In genomic region chr2:240989451-240990265, GRCh38 we compare ENCODE assay signal across 8 cellular contexts. TPM values are rescaled to one million over a fixed set of nuclear protein-coding genes. Genes with fewer than 3 reads are reported as not detected.
DNase-seq lines count a peak whose midpoint lies in the region; ATAC-seq and TF ChIP-seq lines count a peak whose summit lies in the region.

No MANE protein-coding gene starts in this region.

- H3K4me3 ChIP-seq in Peyer's patch (no peak overlapping the region), foreskin fibroblast (ENCODE audit: low read depth in 1 of 2, low read length in 2 of 2) (no peak overlapping the region), thoracic aorta (no peak overlapping the region)

- DNase-seq in NCI-H82 (lab: John Stamatoyannopoulos, UW): peak; percentile 68
- no peak for DNase-seq in NCI-H82 treated with DMSO at 0.1 percent for 48 hours (lab: John Stamatoyannopoulos, UW; ENCODE audit: unreplicated experiment)
- peak in 1 of 3 donors; percentile 57 for DNase-seq in Peyer's patch
- peak in 1 of 2 donors; percentile 44 for DNase-seq in foreskin fibroblast
- DNase-seq in thoracic aorta (ENCODE audit: low spot score): no peak
- DNase-seq in cerebellum (ENCODE audit: low spot score): no peak
- DNase-seq in pons (ENCODE audit: low spot score): no peak

- H3K4me1 ChIP-seq in Peyer's patch: peaks cover 0 to 29% (median 0%) of the 10 kb centered on the region in 4 donors
- H3K4me1 ChIP-seq in thoracic aorta (ENCODE audit: control insufficient read depth in 1 of 2, low read depth in 2 of 2): peaks cover 49 to 74% of the 10 kb centered on the region in 2 donors

- H3K27ac ChIP-seq in Peyer's patch: no peak overlapping the region
- no peak overlapping the region for H3K27ac ChIP-seq in thoracic aorta

- peak in 4 of 6 experiments; percentile 25 to 47 (median 46) for TF ChIP-seq CTCF in Peyer's patch (IDR thresholded peaks at IDR 0.05)
- peak; percentile 54 for TF ChIP-seq CTCF in foreskin fibroblast (IDR thresholded peaks at IDR 0.05; ENCODE audit: low read depth, low read length)
- TF ChIP-seq CTCF in thoracic aorta (IDR thresholded peaks at IDR 0.05): peak; percentile 50

- H3K27me3 ChIP-seq in Peyer's patch: no peaks in the 10 kb centered on the region
- H3K27me3 ChIP-seq in thoracic aorta (replicated peaks; ENCODE audit: insufficient read depth): no peaks in the 10 kb centered on the region

- ATAC-seq in thoracic aorta (ENCODE audit: insufficient number of reproducible peaks, low FRiP score, low read depth) (no peak), HG02970 (IDR thresholded peaks at IDR 0.05; ENCODE audit: low FRiP score, unreplicated experiment) (no peak)

- TF ChIP-seq POLR2A in Peyer's patch (IDR thresholded peaks at IDR 0.05): no peak

- H3K36me3 ChIP-seq in Peyer's patch: no peaks in the 10 kb centered on the region
- H3K36me3 ChIP-seq in thoracic aorta: no peaks in the 10 kb centered on the region

- no peaks in the 10 kb centered on the region for H3K9me3 ChIP-seq in Peyer's patch
- H3K9me3 ChIP-seq in thoracic aorta: no peaks in the 10 kb centered on the region

RNA-seq across cellular contexts. Expression of gene SNED1, which starts 8.8 kb away (rescaled TPM):
- total RNA-seq in Peyer's patch (10 to 100 TPM in 3 of 4 donors, 1 to 10 TPM in 1; 6.8 to 83.3 (median 25.2) TPM), thoracic aorta (100 to 1,000 TPM; 133 to 206 TPM), cerebellum (12.0 TPM)
